Comparison of ENCODE assay signal across 20 cellular contexts in the genomic region with DNA sequence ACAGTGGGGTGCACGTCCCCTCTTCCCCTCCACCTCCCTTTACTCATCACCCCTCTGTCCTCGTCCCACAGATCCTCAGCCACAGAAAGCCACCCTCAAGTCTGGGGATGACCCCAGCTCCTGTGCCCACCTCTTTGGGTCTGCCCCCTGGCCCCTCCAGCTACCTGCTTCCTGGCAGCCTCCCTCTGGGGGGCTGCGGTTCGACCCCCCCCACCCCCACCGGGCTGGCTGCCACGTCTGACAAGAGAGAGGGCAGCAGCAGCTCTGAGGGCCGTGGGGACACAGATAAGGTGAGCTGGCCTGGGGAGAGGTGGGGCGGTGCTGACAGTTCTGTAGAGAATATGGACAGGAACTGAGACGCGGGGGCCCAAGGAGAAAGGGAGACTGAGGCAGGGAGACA. TPM values are rescaled to one million over a fixed set of nuclear protein-coding genes. Genes with fewer than 3 reads are reported as not detected.
A peak's percentile ranks its signal among the peaks of the same experiment; 100 is the strongest.
DNase-seq lines count a peak whose midpoint lies in the region; ATAC-seq and TF ChIP-seq lines count a peak whose summit lies in the region.
"Had no signal": no experiment of that assay in that cellular context is flagged by ENCODE, and none has a peak within 500 bp of the region (broad histone marks: within the 10 kb centered on the region; RNA-seq: fewer than 3 reads in every experiment).

No MANE protein-coding gene starts in this region.

- intact Hi-C loops in Right ventricle myocardium inferior (cut with DNase I), result no loop called here
- intact Hi-C loops in left ventricle myocardium inferior (cut with micrococcal nuclease), result no loop called here

- H3K79me2 ChIP-seq in neural progenitor cell (ENCODE audit: low read depth), result no peaks in the 10 kb centered on the region

- no peak for TF ChIP-seq CTCF in left ventricle myocardium inferior (IDR thresholded peaks at IDR 0.05; ENCODE audit: borderline replicate concordance)
- no peak for TF ChIP-seq CTCF in neural progenitor cell (IDR thresholded peaks at IDR 0.05)

- H3K4me2 ChIP-seq in neural progenitor cell, result no peak overlapping the region

- peaks cover 4 to 11% (median 6%) of the 10 kb centered on the region in 3 donors for H3K36me3 Mint-ChIP-seq in immature natural killer cell
- H3K36me3 Mint-ChIP-seq in neural progenitor cell, result peaks cover 32% of the 10 kb centered on the region
- H3K36me3 Mint-ChIP-seq in stimulated activated memory B cell treated with anti-CD40 and anti-IgM and Interleukin-4, amounts not matched to agents 10 μg/mL and 1 μg/mL and 100 μg/mL, for 72 hours, result peaks cover 54% of the 10 kb centered on the region
- H3K36me3 Mint-ChIP-seq: IgD-negative memory B cell had no signal

- peaks cover 2 to 7% (median 6%) of the 10 kb centered on the region in 3 donors for H3K27me3 Mint-ChIP-seq in immature natural killer cell (ENCODE audit: low read depth in 3 of 3)
- peaks cover 3% of the 10 kb centered on the region for H3K27me3 Mint-ChIP-seq in neural progenitor cell (ENCODE audit: insufficient read depth, low read depth)
- H3K27me3 Mint-ChIP-seq in stimulated activated memory B cell treated with anti-CD40 and anti-IgM and Interleukin-4, amounts not matched to agents 10 μg/mL and 1 μg/mL and 100 μg/mL, for 72 hours, result no peaks in the 10 kb centered on the region
- H3K27me3 Mint-ChIP-seq: CD4-positive, CD25-positive, alpha-beta regulatory T cell; IgD-negative memory B cell had no signal

- no peaks in the 10 kb centered on the region for H3K9me3 Mint-ChIP-seq in immature natural killer cell
- H3K9me3 Mint-ChIP-seq in neural progenitor cell, result no peaks in the 10 kb centered on the region
- no peaks in the 10 kb centered on the region for H3K9me3 Mint-ChIP-seq in stimulated activated memory B cell treated with anti-CD40 and anti-IgM and Interleukin-4, amounts not matched to agents 10 μg/mL and 1 μg/mL and 100 μg/mL, for 72 hours
- H3K9me3 Mint-ChIP-seq: IgD-negative memory B cell had no signal

- H3K27me3 ChIP-seq in left ventricle myocardium inferior (ENCODE audit: low read depth), result no peaks in the 10 kb centered on the region
- H3K27me3 ChIP-seq in neural progenitor cell, result no peaks in the 10 kb centered on the region
- H3K27me3 ChIP-seq: BE2C had no signal

- peaks cover 13 to 20% of the 10 kb centered on the region in 2 donors for H3K4me1 Mint-ChIP-seq in immature natural killer cell
- H3K4me1 Mint-ChIP-seq in neural progenitor cell, result no peaks in the 10 kb centered on the region
- H3K4me1 Mint-ChIP-seq in stimulated activated memory B cell treated with anti-CD40 and anti-IgM and Interleukin-4, amounts not matched to agents 10 μg/mL and 1 μg/mL and 100 μg/mL, for 72 hours, result peaks cover 6% of the 10 kb centered on the region
- H3K4me1 Mint-ChIP-seq: IgD-negative memory B cell had no signal

- no peak overlapping the region for H2AFZ ChIP-seq in neural progenitor cell (replicated peaks)

- no peak overlapping the region for H3K4me3 ChIP-seq in left ventricle myocardium inferior
- H3K4me3 ChIP-seq in neural progenitor cell, result no peak overlapping the region

- H3K27ac Mint-ChIP-seq in immature natural killer cell, result peak overlapping the region; percentile 81 to 99 (median 96)
- no peak overlapping the region for H3K27ac Mint-ChIP-seq in neural progenitor cell
- peak overlapping the region; percentile 26 for H3K27ac Mint-ChIP-seq in stimulated activated memory B cell treated with anti-CD40 and anti-IgM and Interleukin-4, amounts not matched to agents 10 μg/mL and 1 μg/mL and 100 μg/mL, for 72 hours

- H3K27ac ChIP-seq in left ventricle myocardium inferior (replicated peaks) (no peak overlapping the region), neural progenitor cell (no peak overlapping the region)

- DNase-seq in Right ventricle myocardium inferior (ENCODE audit: missing footprints) (peak; percentile 31), left ventricle myocardium inferior (no peak), immature natural killer cell (no peak), neural progenitor cell (ENCODE audit: low spot score) (no peak), ACHN (no peak)
- no peak for DNase-seq in effector CD8-positive, alpha-beta T cell (lab: John Stamatoyannopoulos, UW)
- DNase-seq: 8988T; BE2C; C1 segment of cervical spinal cord; CD4-positive, CD25-positive, alpha-beta regulatory T cell; DMS153; DMS79; GDM1; GOT3; H7 had no signal

- H3K9ac ChIP-seq in neural progenitor cell, result no peak overlapping the region

- peaks cover 22% of the 10 kb centered on the region for H4K20me1 ChIP-seq in neural progenitor cell (ENCODE audit: low read depth)

- in situ Hi-C loops in ACHN (cut with HindIII; ENCODE audit: low pct_ligation_motif_present, low pct_unique_long_range_greater_than_20kb, low sequenced_read_pairs), result no loop called here

- peaks cover 16% of the 10 kb centered on the region for H3F3A ChIP-seq in neural progenitor cell (ENCODE audit: low read depth)

- no peak for ATAC-seq in Right ventricle myocardium inferior
- no peak for ATAC-seq in stimulated activated memory B cell treated with anti-CD40 and anti-IgM and Interleukin-4, amounts not matched to agents 10 μg/mL and 1 μg/mL and 100 μg/mL, for 72 hours
- no peak for ATAC-seq in GM19455 (IDR thresholded peaks at IDR 0.05; ENCODE audit: unreplicated experiment)
- ATAC-seq: HCT116, HepG2 had no signal

- H3K9me3 ChIP-seq in left ventricle myocardium inferior (replicated peaks), result no peaks in the 10 kb centered on the region
- H3K9me3 ChIP-seq in neural progenitor cell (ENCODE audit: low read depth), result no peaks in the 10 kb centered on the region
- H3K9me3 ChIP-seq: BE2C had no signal

- peaks cover 93% of the 10 kb centered on the region for H3K36me3 ChIP-seq in left ventricle myocardium inferior
- H3K36me3 ChIP-seq in neural progenitor cell, result no peaks in the 10 kb centered on the region

- no peak overlapping the region for H3K4me3 Mint-ChIP-seq in immature natural killer cell
- H3K4me3 Mint-ChIP-seq in neural progenitor cell, result peak overlapping the region; percentile 66
- H3K4me3 Mint-ChIP-seq in stimulated activated memory B cell treated with anti-CD40 and anti-IgM and Interleukin-4, amounts not matched to agents 10 μg/mL and 1 μg/mL and 100 μg/mL, for 72 hours, result no peak overlapping the region
- H3K4me3 Mint-ChIP-seq: CD4-positive, CD25-positive, alpha-beta regulatory T cell had no signal

- H3K4me1 ChIP-seq in left ventricle myocardium inferior (no peaks in the 10 kb centered on the region), neural progenitor cell (no peaks in the 10 kb centered on the region)
- H3K4me1 ChIP-seq: BE2C had no signal

RNA-seq across cellular contexts. Expression of gene IRF3, which starts 11.1 kb away (rescaled TPM):
- total RNA-seq in Right ventricle myocardium inferior (36.4 TPM), left ventricle myocardium inferior (34.5 TPM), neural progenitor cell (ENCODE audit: low replicate concordance) (29.5 and 65.1 TPM in 2 replicates)
- 10 to 100 TPM; 63.8 to 82.0 (median 78.9) TPM for polyA plus RNA-seq in immature natural killer cell

RNA-seq across cellular contexts. Expression of gene BCL2L12, which starts 11.2 kb away (rescaled TPM):
- total RNA-seq in Right ventricle myocardium inferior (10.6 TPM), left ventricle myocardium inferior (11.4 TPM), neural progenitor cell (ENCODE audit: low replicate concordance) (6.1 and 41.8 TPM in 2 replicates)
- polyA plus RNA-seq in immature natural killer cell, result 10 to 100 TPM; 12.0 to 21.1 (median 20.4) TPM

RNA-seq across cellular contexts. Expression of gene SCAF1, which starts 12.6 kb away (rescaled TPM):
- total RNA-seq in Right ventricle myocardium inferior, result 42.5 TPM
- total RNA-seq in left ventricle myocardium inferior, result 38.8 TPM
- polyA plus RNA-seq in immature natural killer cell, result 1 to 10 TPM in 1 of 3 donors, under 1 TPM in 1, not detected in 1; 0.87 to 2.6 TPM
- 8.7 and 27.5 TPM in 2 replicates for total RNA-seq in neural progenitor cell (ENCODE audit: low replicate concordance)

RNA-seq across cellular contexts. Expression of gene RRAS, which starts 14.6 kb away (rescaled TPM):
- total RNA-seq in Right ventricle myocardium inferior, result 120 TPM
- total RNA-seq in left ventricle myocardium inferior, result 116 TPM
- 10 to 100 TPM in 2 of 3 donors, 1 to 10 TPM in 1; 9.0 to 17.3 (median 13.5) TPM for polyA plus RNA-seq in immature natural killer cell
- total RNA-seq in neural progenitor cell (ENCODE audit: low replicate concordance), result 9.6 and 15.2 TPM in 2 replicates

RNA-seq across cellular contexts. Expression of gene PRMT1, which starts 22.5 kb away (rescaled TPM):
- total RNA-seq in Right ventricle myocardium inferior (122 TPM), left ventricle myocardium inferior (112 TPM), neural progenitor cell (ENCODE audit: low replicate concordance) (480 and 755 TPM in 2 replicates)
- 100 to 1,000 TPM; 125 to 204 (median 188) TPM for polyA plus RNA-seq in immature natural killer cell
